Comparison of ENCODE assay signal across 8 cellular contexts in the genomic region with DNA sequence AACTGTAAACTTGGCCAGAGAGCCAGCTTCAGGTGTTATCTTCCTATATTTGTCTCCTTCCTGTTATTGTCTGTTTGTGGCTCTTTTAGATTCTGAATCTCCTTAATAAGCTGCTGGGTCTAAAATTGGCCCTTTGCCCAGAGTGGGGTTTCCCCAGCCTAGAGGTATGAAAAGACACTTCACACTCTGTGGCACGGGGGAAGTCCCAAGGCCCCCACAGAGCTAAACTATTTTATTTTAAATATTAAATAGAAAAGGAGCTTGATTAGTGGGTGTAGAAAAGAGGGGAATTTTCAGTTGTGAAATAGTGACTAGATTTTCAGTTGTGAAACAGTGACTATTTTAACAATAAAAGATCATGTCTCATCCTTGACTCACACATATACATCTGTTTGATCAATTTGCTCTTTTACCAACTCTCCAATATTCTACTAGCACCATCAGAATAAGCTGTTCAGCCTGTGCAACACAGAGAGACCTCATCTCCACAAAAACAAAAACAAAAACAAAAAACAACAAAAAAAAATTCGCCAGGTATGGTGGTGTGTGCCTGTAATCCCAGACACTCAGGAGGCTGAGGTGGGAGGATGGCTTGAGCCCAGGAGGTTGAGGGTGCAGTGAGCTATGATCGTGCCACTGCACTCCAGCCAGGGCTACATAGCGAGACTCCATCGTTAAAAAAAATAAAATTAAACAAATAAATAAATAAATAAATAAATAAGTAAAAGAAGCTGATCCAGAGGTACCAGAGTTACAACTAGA. TPM values are rescaled to one million over a fixed set of nuclear protein-coding genes. Genes with fewer than 3 reads are reported as not detected.
A peak's percentile ranks its signal among the peaks of the same experiment; 100 is the strongest.
DNase-seq lines count a peak whose midpoint lies in the region; ATAC-seq and TF ChIP-seq lines count a peak whose summit lies in the region.

No MANE protein-coding gene starts in this region.

- H3K9me3 Mint-ChIP-seq in osteocyte (ENCODE audit: unreplicated experiment), result peaks cover 6% of the 10 kb centered on the region

- no peak overlapping the region for H3K4me3 Mint-ChIP-seq in osteocyte (ENCODE audit: unreplicated experiment)

- no peak overlapping the region for H3K4me2 ChIP-seq in Karpas-422 (ENCODE audit: low read depth, low read length, poor library complexity, severe bottlenecking)

- peak; percentile 52 for DNase-seq in Daoy (ENCODE audit: low read depth)
- DNase-seq in NCI-H226, result peak; percentile 45
- DNase-seq in activated T-helper 9 cell treated with anti-CD3 and anti-CD28 coated beads, Interleukin-2, amount 50 U/mL, for 16 hours (ENCODE audit: low read depth), result peak; percentile 78
- peak; percentile 78 to 81 for DNase-seq in stimulated activated CD4-positive, alpha-beta T cell treated with anti-CD3 and anti-CD28 coated beads, Interleukin-15, amount 100 ng/mL, for 48 hours (ENCODE audit: low read depth in 2 of 2)
- no peak for DNase-seq in osteocyte (ENCODE audit: extremely low spot score, unreplicated experiment)
- no peak for DNase-seq in Karpas-422
- no peak for DNase-seq in Ammon's horn (ENCODE audit: low spot score)

- H3K9ac ChIP-seq in Karpas-422 (ENCODE audit: low read length), result no peak overlapping the region

- H3K27ac ChIP-seq in Karpas-422 (ENCODE audit: low read length), result no peak overlapping the region

- ATAC-seq in GM21717 (IDR thresholded peaks at IDR 0.05; ENCODE audit: unreplicated experiment), result peak; percentile 93

- peaks cover 2% of the 10 kb centered on the region for H3K4me1 Mint-ChIP-seq in osteocyte (ENCODE audit: unreplicated experiment)

- no peaks in the 10 kb centered on the region for H3K9me2 ChIP-seq in Karpas-422 (replicated peaks; ENCODE audit: insufficient read depth, low read length)

- no peaks in the 10 kb centered on the region for H3K4me1 ChIP-seq in Karpas-422 (ENCODE audit: low read length)

- no peak for TF ChIP-seq CTCF in osteocyte (IDR thresholded peaks at IDR 0.05)

- no peak overlapping the region for H3K4me3 ChIP-seq in Karpas-422 (ENCODE audit: low read length)

- H3K36me3 ChIP-seq in Karpas-422 (ENCODE audit: insufficient read depth, low read length), result no peaks in the 10 kb centered on the region

- H3K27me3 Mint-ChIP-seq in osteocyte (ENCODE audit: unreplicated experiment), result peaks cover 7% of the 10 kb centered on the region

- no peaks in the 10 kb centered on the region for H3K79me2 ChIP-seq in Karpas-422 (ENCODE audit: low read length)

- H3K36me3 Mint-ChIP-seq in osteocyte (ENCODE audit: unreplicated experiment), result no peaks in the 10 kb centered on the region

- H3K27me3 ChIP-seq in Karpas-422 (ENCODE audit: low read length), result no peaks in the 10 kb centered on the region

- H4K20me1 ChIP-seq in Karpas-422 (ENCODE audit: insufficient read depth, low read depth, low read length), result no peaks in the 10 kb centered on the region

- H2AFZ ChIP-seq in Karpas-422 (ENCODE audit: low read length), result no peak overlapping the region

- H3K27ac Mint-ChIP-seq in osteocyte (ENCODE audit: unreplicated experiment), result no peak overlapping the region

- H3K9me3 ChIP-seq in Karpas-422 (ENCODE audit: low read length), result no peaks in the 10 kb centered on the region

RNA-seq across cellular contexts. Expression of a gene that starts 24.9 kb away (rescaled TPM):
- total RNA-seq in Daoy (2014; rRNA removed; shearing (Covaris generic)), result 25.4 and 27.4 TPM in 2 replicates
- 17.5 and 17.6 TPM in 2 replicates for total RNA-seq in osteocyte
- total RNA-seq in Karpas-422 (2014; rRNA removed; shearing (Covaris generic); ENCODE audit: low replicate concordance), result 16.4 and 16.5 TPM in 2 replicates

RNA-seq across cellular contexts. Expression of a gene that starts 36.5 kb away (rescaled TPM):
- 1.4 and 3.1 TPM in 2 replicates for total RNA-seq in Daoy (2014; rRNA removed; shearing (Covaris generic))
- 5.4 and 11.7 TPM in 2 replicates for total RNA-seq in osteocyte
- 0.41 TPM in 1 of 2 replicates, not detected in the other for total RNA-seq in Karpas-422 (2014; rRNA removed; shearing (Covaris generic); ENCODE audit: low replicate concordance)

Comparison
In these comparisons a context has a peak if more than half of its experiments do, and no peak if none do; other contexts are left out.
1. DNase-seq: peak in Daoy (single experiment), NCI-H226 (single experiment), activated T-helper 9 cell treated with anti-CD3 and anti-CD28 coated beads, Interleukin-2, amount 50 U/mL, for 16 hours (single experiment) and stimulated activated CD4-positive, alpha-beta T cell treated with anti-CD3 and anti-CD28 coated beads, Interleukin-15, amount 100 ng/mL, for 48 hours (2 of 2); none in osteocyte (single experiment), Karpas-422 (single experiment) and Ammon's horn (single experiment).